ENCODE assay signal across 1 cellular context in genomic region chr4:153514001-153514526, GRCh38.
TF ChIP-seq lines count a peak whose summit lies in the region.

No MANE protein-coding gene starts in this region.

TF ChIP-seq in IMR-90, 13 proteins besides CTCF, POLR2A, EP300 and RAD21:
- TF ChIP-seq CEBPB (IDR thresholded peaks at IDR 0.05; ENCODE audit: low read depth, low read length) (peak; percentile 14; the same call in 1 of the 2 replicates), MXI1 (IDR thresholded peaks at IDR 0.05; ENCODE audit: borderline replicate concordance, low read depth, low read length) (no peak)
